Comparison of ENCODE assay signal across 7 cellular contexts in the genomic region with DNA sequence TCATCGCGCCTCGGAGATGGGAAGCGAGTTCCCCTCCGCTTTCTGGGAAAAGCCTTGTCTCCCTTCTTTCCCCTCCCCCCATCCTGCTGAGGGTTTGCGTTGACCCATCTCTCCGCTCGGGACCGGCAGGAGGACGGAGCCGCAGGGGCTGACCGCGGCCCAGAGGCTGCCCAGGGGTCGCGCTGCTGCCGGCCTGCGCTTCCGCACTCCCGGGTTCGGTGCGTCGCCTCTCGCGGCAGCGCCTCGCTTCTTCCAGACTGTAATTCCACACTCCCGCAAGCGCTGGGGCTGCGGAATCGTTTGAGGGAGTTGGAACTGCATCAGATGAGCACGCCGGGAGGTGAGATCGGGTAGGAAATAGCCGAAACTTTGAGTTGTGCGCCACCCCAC.
A peak's percentile ranks its signal among the peaks of the same experiment; 100 is the strongest.
DNase-seq lines count a peak whose midpoint lies in the region; ATAC-seq and TF ChIP-seq lines count a peak whose summit lies in the region.

No MANE protein-coding gene starts in this region.

- H3K9me2 ChIP-seq in GM23248 (ENCODE audit: insufficient read depth) = no peaks in the 10 kb centered on the region

- in situ Hi-C loops in GM23248 (cut with MboI) = no loop called here

- DNase-seq in GM23248 = peak; percentile 34
- peak; percentile 52 for DNase-seq in SK-N-DZ (ENCODE audit: low spot score)
- no peak for DNase-seq in fibroblast of lung (ENCODE audit: low read depth in 2 of 2)
- peak; percentile 68 for DNase-seq in retina
- DNase-seq in OCI-M1 (lab: John Stamatoyannopoulos, UW) = no peak
- no peak for DNase-seq in NCI-H774 (lab: John Stamatoyannopoulos, UW)

- H3K4me3 ChIP-seq in GM23248 (peak overlapping the region; percentile 60), fibroblast of lung (replicated peaks in 1 of 4; ENCODE audit: control extremely low read depth in 1 of 4, insufficient read depth in 1 of 4, low read depth in 3 of 4, low read length in 4 of 4) (peak overlapping the region in 1 of 4 experiments; percentile 20)

- 9 to 16% methylated on average over 10 to 25 of the region's 35 CpGs for WGBS in GM23248 (ENCODE audit: low coverage in 1 of 2, low lambda C conversion rate in 2 of 2, missing lambda C conversion rate in 2 of 2), 2 experiments

- no peak overlapping the region for H3K27ac ChIP-seq in GM23248
- H3K27ac ChIP-seq in fibroblast of lung (ENCODE audit: insufficient read depth, low read length) = no peak overlapping the region

- no peak for TF ChIP-seq CTCF in fibroblast of lung (conservative IDR thresholded peaks at IDR 0.05 in 1 of 2, IDR thresholded peaks at IDR 0.05 in 1 of 2; ENCODE audit: low read depth in 1 of 2, low read length in 2 of 2)

- H2AFZ ChIP-seq in GM23248 (peak overlapping the region; percentile 66; the same call in 1 of the 2 replicates), fibroblast of lung (ENCODE audit: low read length) (no peak overlapping the region)

- H3K79me2 ChIP-seq in GM23248 (ENCODE audit: insufficient read depth) = no peaks in the 10 kb centered on the region
- H3K79me2 ChIP-seq in fibroblast of lung (ENCODE audit: control insufficient read depth, insufficient read depth, low read length) = no peaks in the 10 kb centered on the region

- H3K36me3 ChIP-seq in GM23248 (ENCODE audit: low read depth) = no peaks in the 10 kb centered on the region
- no peaks in the 10 kb centered on the region for H3K36me3 ChIP-seq in fibroblast of lung (ENCODE audit: control insufficient read depth, insufficient read depth, low read length)

- H3K9me3 ChIP-seq in GM23248 (ENCODE audit: low read depth) (no peaks in the 10 kb centered on the region), fibroblast of lung (ENCODE audit: control insufficient read depth, insufficient read depth, low read depth, low read length) (no peaks in the 10 kb centered on the region)

- no peak for ATAC-seq in HG03196 (IDR thresholded peaks at IDR 0.05; ENCODE audit: unreplicated experiment)

- no peaks in the 10 kb centered on the region for H4K20me1 ChIP-seq in GM23248 (ENCODE audit: insufficient read depth)
- no peaks in the 10 kb centered on the region for H4K20me1 ChIP-seq in fibroblast of lung (ENCODE audit: control insufficient read depth, extremely low read depth, insufficient read depth, low read length)

- H3K4me2 ChIP-seq in GM23248 (ENCODE audit: unreplicated experiment) = peak overlapping the region; percentile 76
- H3K4me2 ChIP-seq in fibroblast of lung (ENCODE audit: extremely low read depth, insufficient read depth, low read length) = peak overlapping the region; percentile 51

- H3F3A ChIP-seq in GM23248 (ENCODE audit: insufficient read depth) = no peaks in the 10 kb centered on the region

- H3K27me3 ChIP-seq in GM23248 (replicated peaks; ENCODE audit: insufficient read depth) = no peaks in the 10 kb centered on the region; the same call in 1 of the 2 replicates
- no peaks in the 10 kb centered on the region for H3K27me3 ChIP-seq in fibroblast of lung (ENCODE audit: control insufficient read depth, insufficient read depth, low read length)

- H3K4me1 ChIP-seq in GM23248 (ENCODE audit: insufficient read depth) = peaks cover 3% of the 10 kb centered on the region; the same call in 1 of the 2 replicates
- H3K4me1 ChIP-seq in fibroblast of lung (ENCODE audit: control insufficient read depth, extremely low read depth, insufficient read depth, low read length) = peaks cover 12% of the 10 kb centered on the region

- H3K9ac ChIP-seq in GM23248 (peak overlapping the region; percentile 57), fibroblast of lung (ENCODE audit: insufficient read depth, low read length) (no peak overlapping the region)

Comparison
In these comparisons a context has a peak if more than half of its experiments do, and no peak if none do; other contexts are left out.
1. DNase-seq: peak in GM23248 (single experiment), SK-N-DZ (single experiment) and retina (single experiment); none in fibroblast of lung (0 of 2), OCI-M1 (single experiment) and NCI-H774 (single experiment).